In the genomic region with DNA sequence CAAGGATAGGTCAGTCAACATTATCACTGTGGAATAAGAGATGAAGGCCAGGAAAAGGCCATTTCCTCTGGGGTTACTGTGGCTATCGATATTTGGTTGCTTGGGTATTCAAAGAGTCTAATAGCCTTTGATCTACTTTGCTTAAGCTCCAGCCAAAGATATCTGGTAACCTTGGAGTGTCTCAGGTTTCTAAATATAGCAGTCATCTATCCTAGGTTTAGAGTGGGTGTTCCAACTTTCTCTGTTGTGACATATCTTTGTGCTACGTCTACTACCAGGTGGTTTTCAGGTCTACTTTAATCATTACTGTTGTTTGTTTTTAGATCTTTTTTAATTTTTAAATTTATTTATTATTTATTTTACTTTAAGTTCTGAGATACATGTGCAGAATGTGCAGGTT, we compare ENCODE assay signal across 28 cellular contexts. TPM values are rescaled to one million over a fixed set of nuclear protein-coding genes. Genes with fewer than 3 reads are reported as not detected.
"Had no signal": no experiment of that assay in that cellular context is flagged by ENCODE, and none has a peak within 500 bp of the region (broad histone marks: within the 10 kb centered on the region; RNA-seq: fewer than 3 reads in every experiment).

No MANE protein-coding gene starts in this region.

- H3K4me1 ChIP-seq: esophagus squamous epithelium, left lung, lower lobe of right lung, prostate gland, right lobe of liver, thyroid gland had no signal

- H3K27me3 ChIP-seq: esophagus squamous epithelium, hepatocyte, left lung, right lobe of liver, stomach, thyroid gland had no signal

- H3K4me3 ChIP-seq: esophagus squamous epithelium, hepatocyte, left lung, lower lobe of right lung, prostate gland, right lobe of liver, smooth muscle cell, stomach, thyroid gland had no signal

- H3K9me3 ChIP-seq: esophagus squamous epithelium, lower lobe of right lung, prostate gland, right lobe of liver, stomach, thyroid gland had no signal

- ATAC-seq: effector memory CD8-positive, alpha-beta T cell; left lung; lower lobe of right lung; naive thymus-derived CD8-positive, alpha-beta T cell; right lobe of liver had no signal

- H3K27ac ChIP-seq: esophagus squamous epithelium, hepatocyte, left lung, lower lobe of right lung, prostate gland, right lobe of liver, stomach, thyroid gland had no signal

- DNase-seq: cortex of kidney; effector memory CD8-positive, alpha-beta T cell; erythroblast; esophagus squamous epithelium; foreskin melanocyte; kidney; left lung; lower lobe of right lung; naive thymus-derived CD8-positive, alpha-beta T cell; nephron progenitor cell; nucleus accumbens; right lobe of liver; stimulated activated CD4-positive, alpha-beta T cell treated with anti-CD3 and anti-CD28 coated beads, Interleukin-12 subunit alpha, Interleukin-12 subunit beta, amount 100 ng/mL, for 4 hours; stimulated activated CD4-positive, alpha-beta T cell treated with anti-CD3 and anti-CD28 coated beads, Interleukin-1b, Interleukin-23, amount 100 ng/mL, for 48 hours; stimulated activated CD4-positive, alpha-beta T cell treated with anti-CD3 and anti-CD28 coated beads, Interleukin-4, amount 100 ng/mL, for 1 hour; stimulated activated CD8-positive, alpha-beta memory T cell treated with anti-CD3 and anti-CD28 coated beads, Interleukin-4, amount 100 ng/mL, for 48 hours; stimulated activated naive CD4-positive, alpha-beta T cell treated with Interleukin-2 at 50 U/mL for 16 hours; stomach; thyroid gland; trophoblast cell had no signal

RNA-seq across cellular contexts. Expression of gene RDH12, which starts 42.4 kb away (rescaled TPM):
- total RNA-seq: dermis microvascular lymphatic vessel endothelial cell; mesenteric fat pad; myocyte; naive thymus-derived CD8-positive, alpha-beta T cell; osteocyte; renal cortical epithelial cell had no signal
